In the genomic region with DNA sequence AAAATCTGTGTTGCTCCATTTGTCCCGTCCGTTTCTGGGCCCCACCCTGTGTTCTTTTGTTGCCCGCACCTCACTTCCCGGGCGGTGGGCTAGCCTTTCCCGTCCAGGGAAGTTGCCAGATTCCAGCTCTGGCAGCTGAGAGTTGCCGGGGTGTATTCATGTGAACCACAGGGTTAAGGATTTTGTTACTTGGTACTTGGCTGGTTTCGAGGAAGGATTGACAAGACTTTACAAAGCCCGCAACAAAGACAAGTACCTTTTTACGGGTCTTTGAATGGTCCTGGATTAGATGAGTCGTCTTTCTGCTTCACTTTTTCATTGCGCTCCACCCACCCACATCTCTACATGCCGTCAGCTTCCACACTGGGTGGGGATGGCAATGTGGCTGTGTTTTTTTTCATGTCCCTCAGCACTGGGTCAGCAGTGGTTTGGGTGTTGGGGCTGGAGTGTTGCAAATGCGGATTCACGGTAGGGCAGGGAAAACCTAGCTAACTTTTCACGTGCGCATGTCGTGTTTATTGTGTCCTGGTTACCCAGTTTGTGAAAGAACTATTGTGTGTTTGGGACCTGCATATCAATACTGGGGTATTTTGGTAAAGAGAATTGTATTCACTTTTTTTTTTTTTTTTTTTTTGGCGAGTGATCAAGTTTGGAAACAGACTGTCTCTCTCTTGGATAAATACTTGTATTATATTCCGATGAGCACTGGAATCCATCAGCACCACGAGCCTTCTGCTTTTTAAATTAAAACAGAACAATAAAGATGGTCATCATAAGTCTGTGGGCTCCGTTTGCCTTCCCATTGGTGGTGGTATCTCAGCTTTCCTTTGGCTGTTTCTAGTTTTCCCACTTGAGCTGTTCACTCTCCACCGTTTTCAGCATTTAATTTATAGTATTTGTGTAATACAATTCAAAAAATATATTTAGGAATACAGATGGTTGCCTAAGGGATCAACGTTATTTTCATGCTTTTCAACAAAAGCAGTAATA, we compare ENCODE assay signal across 1 cellular context.
TF ChIP-seq lines count a peak whose summit lies in the region.

No MANE protein-coding gene starts in this region.

TF ChIP-seq in A549, 52 proteins besides CTCF, POLR2A, EP300 and RAD21 (continued from another document):
- TF ChIP-seq, protein P1, sequence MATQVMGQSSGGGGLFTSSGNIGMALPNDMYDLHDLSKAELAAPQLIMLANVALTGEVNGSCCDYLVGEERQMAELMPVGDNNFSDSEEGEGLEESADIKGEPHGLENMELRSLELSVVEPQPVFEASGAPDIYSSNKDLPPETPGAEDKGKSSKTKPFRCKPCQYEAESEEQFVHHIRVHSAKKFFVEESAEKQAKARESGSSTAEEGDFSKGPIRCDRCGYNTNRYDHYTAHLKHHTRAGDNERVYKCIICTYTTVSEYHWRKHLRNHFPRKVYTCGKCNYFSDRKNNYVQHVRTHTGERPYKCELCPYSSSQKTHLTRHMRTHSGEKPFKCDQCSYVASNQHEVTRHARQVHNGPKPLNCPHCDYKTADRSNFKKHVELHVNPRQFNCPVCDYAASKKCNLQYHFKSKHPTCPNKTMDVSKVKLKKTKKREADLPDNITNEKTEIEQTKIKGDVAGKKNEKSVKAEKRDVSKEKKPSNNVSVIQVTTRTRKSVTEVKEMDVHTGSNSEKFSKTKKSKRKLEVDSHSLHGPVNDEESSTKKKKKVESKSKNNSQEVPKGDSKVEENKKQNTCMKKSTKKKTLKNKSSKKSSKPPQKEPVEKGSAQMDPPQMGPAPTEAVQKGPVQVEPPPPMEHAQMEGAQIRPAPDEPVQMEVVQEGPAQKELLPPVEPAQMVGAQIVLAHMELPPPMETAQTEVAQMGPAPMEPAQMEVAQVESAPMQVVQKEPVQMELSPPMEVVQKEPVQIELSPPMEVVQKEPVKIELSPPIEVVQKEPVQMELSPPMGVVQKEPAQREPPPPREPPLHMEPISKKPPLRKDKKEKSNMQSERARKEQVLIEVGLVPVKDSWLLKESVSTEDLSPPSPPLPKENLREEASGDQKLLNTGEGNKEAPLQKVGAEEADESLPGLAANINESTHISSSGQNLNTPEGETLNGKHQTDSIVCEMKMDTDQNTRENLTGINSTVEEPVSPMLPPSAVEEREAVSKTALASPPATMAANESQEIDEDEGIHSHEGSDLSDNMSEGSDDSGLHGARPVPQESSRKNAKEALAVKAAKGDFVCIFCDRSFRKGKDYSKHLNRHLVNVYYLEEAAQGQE (IDR thresholded peaks at IDR 0.05) = no peak
- no peak for TF ChIP-seq RNF2 (IDR thresholded peaks at IDR 0.05; ENCODE audit: borderline replicate concordance, low read depth)
